9 cellular contexts compared by ENCODE assay signal in genomic region chr4:8274772-8275241, GRCh38. TPM values are rescaled to one million over a fixed set of nuclear protein-coding genes. Genes with fewer than 3 reads are reported as not detected.
DNase-seq lines count a peak whose midpoint lies in the region; ATAC-seq and TF ChIP-seq lines count a peak whose summit lies in the region.
"Had no signal": no experiment of that assay in that cellular context is flagged by ENCODE, and none has a peak within 500 bp of the region (broad histone marks: within the 10 kb centered on the region; RNA-seq: fewer than 3 reads in every experiment).

No MANE protein-coding gene starts in this region.

- no peak for ATAC-seq in GM18909 (IDR thresholded peaks at IDR 0.05; ENCODE audit: poor library complexity, unreplicated experiment)

- H3K36me3 ChIP-seq in vagina = no peaks in the 10 kb centered on the region

- H3K27ac ChIP-seq in dorsolateral prefrontal cortex (peak overlapping the region in 3 of 59 donors; percentile 0 to 18 (median 14)), vagina (peak overlapping the region; percentile 89)
- H3K27ac ChIP-seq: 22Rv1 had no signal

- TF ChIP-seq CTCF in dorsolateral prefrontal cortex (IDR thresholded peaks at IDR 0.05 in 54 of 56, conservative IDR thresholded peaks at IDR 0.05 in 2 of 56; ENCODE audit: low read depth in 1 of 56, partially characterized antibody in 56 of 56) = peak in 50 of 56 donors; percentile 14 to 72 (median 51)
- TF ChIP-seq CTCF in vagina (IDR thresholded peaks at IDR 0.05) = no peak

- peak; percentile 51 for DNase-seq in DMS53 (lab: John Stamatoyannopoulos, UW)
- no peak for DNase-seq in DMS53 treated with DMSO at 0.1 percent for 48 hours (lab: John Stamatoyannopoulos, UW; ENCODE audit: unreplicated experiment)
- peak in 9 of 10 donors; percentile 50 to 80 (median 71) for DNase-seq in dorsolateral prefrontal cortex
- peak; percentile 86 for DNase-seq in medulla oblongata (ENCODE audit: extremely low spot score)
- DNase-seq in vagina (ENCODE audit: extremely low spot score in 2 of 2) = peak in 1 of 2 donors; percentile 95
- DNase-seq in activated CD4-positive, CD25-positive, alpha-beta regulatory T cell (lab: John Stamatoyannopoulos, UW) = no peak
- no peak for DNase-seq in stimulated activated CD4-positive, alpha-beta T cell treated with anti-CD3 and anti-CD28 coated beads, Interleukin-15, amount 100 ng/mL, for 24 hours

- TF ChIP-seq POLR2A in vagina (IDR thresholded peaks at IDR 0.05) = no peak

- H3K9me3 ChIP-seq in vagina = no peaks in the 10 kb centered on the region

- peaks cover 92% of the 10 kb centered on the region for H3K4me1 ChIP-seq in vagina

- intact Hi-C loops in dorsolateral prefrontal cortex (cut with DNase I) (loop anchor here (1.0 to 5.0 kb wide), 3 partner anchors 72 to 128 kb away; no protein-coding TSS in a partner anchor), vagina (cut with DNase I) (loop anchor here (10.0 kb wide), 1 partner anchor 130 kb away; no protein-coding TSS in a partner anchor)

- H3K27me3 ChIP-seq in dorsolateral prefrontal cortex (peaks cover 0 to 22% (median 12%) of the 10 kb centered on the region in 45 donors), vagina (no peaks in the 10 kb centered on the region)

- H3K4me3 ChIP-seq in dorsolateral prefrontal cortex = no peak overlapping the region
- H3K4me3 ChIP-seq in vagina = peak overlapping the region in 1 of 2 donors; percentile 30

RNA-seq across cellular contexts. Expression of gene HTRA3, which starts 5.3 kb away (rescaled TPM):
- total RNA-seq in dorsolateral prefrontal cortex = 1 to 10 TPM in 13 of 120 experiments, under 1 TPM in 94, not detected in 13; 0.16 to 3.3 (median 0.52) TPM
- total RNA-seq in vagina = 33.1 TPM

Comparison
In these comparisons a context has a peak if more than half of its experiments do, and no peak if none do; other contexts are left out.
1. DNase-seq: peak in DMS53 (single experiment), dorsolateral prefrontal cortex (9 of 10) and medulla oblongata (single experiment); none in DMS53 treated with DMSO at 0.1 percent for 48 hours (single experiment), activated CD4-positive, CD25-positive, alpha-beta regulatory T cell (0 of 4) and stimulated activated CD4-positive, alpha-beta T cell treated with anti-CD3 and anti-CD28 coated beads, Interleukin-15, amount 100 ng/mL, for 24 hours (single experiment).
2. CTCF ChIP-seq: peak in dorsolateral prefrontal cortex (50 of 56); none in vagina (0 of 3).